22 cellular contexts compared by ENCODE assay signal in genomic region chr3:52119056-52119455, GRCh38. TPM values are rescaled to one million over a fixed set of nuclear protein-coding genes. Genes with fewer than 3 reads are reported as not detected.
DNase-seq lines count a peak whose midpoint lies in the region; ATAC-seq and TF ChIP-seq lines count a peak whose summit lies in the region.
"Had no signal": no experiment of that assay in that cellular context is flagged by ENCODE, and none has a peak within 500 bp of the region (broad histone marks: within the 10 kb centered on the region; RNA-seq: fewer than 3 reads in every experiment).

No MANE protein-coding gene starts in this region.

- no peak overlapping the region for H3K4me3 Mint-ChIP-seq in activated T-helper 2 cell treated with anti-CD3 and anti-CD28 coated beads, Interferon-gamma antibody, Interleukin-2, Interleukin-4, amounts not matched to agents 10 μg/mL and 5 μg/mL and 100 μg/mL, durations not matched to agents 14 hours and 24 hours and 36 hours (ENCODE audit: low read depth)
- H3K4me3 Mint-ChIP-seq: activated B cell treated with CpG ODN at 0.5 μM for 24 hours; CD8-positive, alpha-beta T cell had no signal

- peaks cover 18% of the 10 kb centered on the region for H3K36me3 Mint-ChIP-seq in activated T-helper 2 cell treated with anti-CD3 and anti-CD28 coated beads, Interferon-gamma antibody, Interleukin-2, Interleukin-4, amounts not matched to agents 10 μg/mL and 5 μg/mL and 100 μg/mL, durations not matched to agents 14 hours and 24 hours and 36 hours (ENCODE audit: low read depth)
- H3K36me3 Mint-ChIP-seq: CD8-positive, alpha-beta T cell had no signal

- ATAC-seq in GM21367 (IDR thresholded peaks at IDR 0.05; ENCODE audit: unreplicated experiment) = no peak
- ATAC-seq: CD8-positive, alpha-beta T cell; GM12878 had no signal

- CTCF ChIA-PET in HEK293 (lab: Yijun Ruan, JAX) = interaction anchor here (0.6 to 5.0 kb wide), 7 partner anchors 13 to 328 kb away, joined by 3 to 62 read pairs (median 4); partner anchors contain the start of gene DUSP7

- H3K27me3 Mint-ChIP-seq in activated T-helper 2 cell treated with anti-CD3 and anti-CD28 coated beads, Interferon-gamma antibody, Interleukin-2, Interleukin-4, amounts not matched to agents 10 μg/mL and 5 μg/mL and 100 μg/mL, durations not matched to agents 14 hours and 24 hours and 36 hours (ENCODE audit: low read depth) = no peaks in the 10 kb centered on the region
- H3K27me3 Mint-ChIP-seq: activated B cell treated with CpG ODN at 0.5 μM for 24 hours had no signal

- peak overlapping the region; percentile 95 for H3K4me2 ChIP-seq in BLaER1
- H3K4me2 ChIP-seq: PC-9 had no signal

- H3K9me3 Mint-ChIP-seq in activated T-helper 2 cell treated with anti-CD3 and anti-CD28 coated beads, Interferon-gamma antibody, Interleukin-2, Interleukin-4, amounts not matched to agents 10 μg/mL and 5 μg/mL and 100 μg/mL, durations not matched to agents 14 hours and 24 hours and 36 hours = no peaks in the 10 kb centered on the region
- H3K9me3 Mint-ChIP-seq: activated B cell treated with CpG ODN at 0.5 μM for 24 hours; CD8-positive, alpha-beta T cell had no signal

- no peak overlapping the region for H3K9ac ChIP-seq in BLaER1

- no peak for TF ChIP-seq CTCF in HEK293 (tag by site-specific recombination; IDR thresholded peaks at IDR 0.05)

- POLR2A ChIA-PET in HEK293 (lab: Yijun Ruan, JAX) = no interaction called here

- DNase-seq in iPS-NIHi7 (ENCODE audit: extremely low spot score) = peak; percentile 36
- DNase-seq in occipital lobe (lab: John Stamatoyannopoulos, UW) = peak; percentile 61
- DNase-seq in activated T-helper 2 cell treated with anti-CD3 and anti-CD28 coated beads, Interferon-gamma antibody, Interleukin-2, Interleukin-4, amounts not matched to agents 10 μg/mL and 5 μg/mL and 100 μg/mL, durations not matched to agents 14 hours and 24 hours and 36 hours (ENCODE audit: low spot score) = no peak
- DNase-seq in NCI-H774 (lab: John Stamatoyannopoulos, UW) = no peak
- DNase-seq in activated naive CD4-positive, alpha-beta T cell treated with Interleukin-2 at 50 U/mL for 16 hours = no peak
- DNase-seq: activated B cell treated with CpG ODN at 0.5 μM for 24 hours; activated CD4-positive, alpha-beta T cell treated with anti-CD3 and anti-CD28 coated beads, Interleukin-2, amount 50 U/mL, for 48 hours; activated effector memory CD4-positive, alpha-beta T cell treated with anti-CD3 and anti-CD28 coated beads, Interleukin-2, amount 50 U/mL, for 16 hours; CD8-positive, alpha-beta T cell; foreskin fibroblast; midbrain; MM.1S; NCI-H146; NCI-H226; PC-9; retina had no signal

- H3K4me1 ChIP-seq in BLaER1 (peaks cover 79% of the 10 kb centered on the region), HEK293 (ENCODE audit: control insufficient read depth, insufficient read depth, low read length) (no peaks in the 10 kb centered on the region)

- no peak overlapping the region for H3K27ac Mint-ChIP-seq in activated T-helper 2 cell treated with anti-CD3 and anti-CD28 coated beads, Interferon-gamma antibody, Interleukin-2, Interleukin-4, amounts not matched to agents 10 μg/mL and 5 μg/mL and 100 μg/mL, durations not matched to agents 14 hours and 24 hours and 36 hours
- H3K27ac Mint-ChIP-seq: activated B cell treated with CpG ODN at 0.5 μM for 24 hours; CD8-positive, alpha-beta T cell had no signal

- H3K4me1 Mint-ChIP-seq in activated T-helper 2 cell treated with anti-CD3 and anti-CD28 coated beads, Interferon-gamma antibody, Interleukin-2, Interleukin-4, amounts not matched to agents 10 μg/mL and 5 μg/mL and 100 μg/mL, durations not matched to agents 14 hours and 24 hours and 36 hours (ENCODE audit: low read depth) = peaks cover 7% of the 10 kb centered on the region

- H3K9me3 ChIP-seq in BLaER1 (no peaks in the 10 kb centered on the region), HEK293 (ENCODE audit: control insufficient read depth, insufficient read depth, low read depth, low read length) (no peaks in the 10 kb centered on the region)
- H3K9me3 ChIP-seq: suprapubic skin had no signal

- H3K27me3 ChIP-seq in BLaER1 = no peaks in the 10 kb centered on the region
- H3K27me3 ChIP-seq: suprapubic skin had no signal

- intact Hi-C loops in activated T-helper 2 cell treated with anti-CD3 and anti-CD28 coated beads, Interferon-gamma antibody, Interleukin-2, Interleukin-4, amounts not matched to agents 10 μg/mL and 5 μg/mL and 100 μg/mL, durations not matched to agents 14 hours and 24 hours and 36 hours (cut with micrococcal nuclease) = no loop called here

- H3K36me3 ChIP-seq in BLaER1 (peaks cover 62% of the 10 kb centered on the region), HEK293 (ENCODE audit: control insufficient read depth in 2 of 2, insufficient read depth in 1 of 2, low read length in 2 of 2) (peaks cover 0 to 67% of the 10 kb centered on the region in 2 experiments; a peak in 1 of 3 replicates)
- H3K36me3 ChIP-seq: suprapubic skin had no signal

- H3K27ac ChIP-seq in BLaER1 = peak overlapping the region; percentile 90
- H3K27ac ChIP-seq in HEK293 (ENCODE audit: extremely low read depth, low read depth, low read length) = no peak overlapping the region
- H3K27ac ChIP-seq: epithelial cell of prostate, PC-9, suprapubic skin had no signal

- H4K20me1 ChIP-seq in BLaER1 = no peaks in the 10 kb centered on the region

- no peak overlapping the region for H3K4me3 ChIP-seq in BLaER1
- H3K4me3 ChIP-seq in HEK293 (ENCODE audit: low read depth, low read length) = no peak overlapping the region
- H3K4me3 ChIP-seq: GM12878, PC-9, suprapubic skin had no signal

TF ChIP-seq in HEK293, 187 proteins besides CTCF, POLR2A, EP300 and RAD21:
- TF ChIP-seq EGR2 (tag by site-specific recombination; IDR thresholded peaks at IDR 0.05; ENCODE audit: low read depth) (peak; percentile 78), ZFHX2 (tag by site-specific recombination; conservative IDR thresholded peaks at IDR 0.05) (peak; percentile 32), ZNF302 (tag by site-specific recombination; IDR thresholded peaks at IDR 0.05; ENCODE audit: low read depth) (no peak), ZNF473 (tag by site-specific recombination; IDR thresholded peaks at IDR 0.05) (no peak), ZNF341 (tag by site-specific recombination; IDR thresholded peaks at IDR 0.05; ENCODE audit: low read depth) (peak; percentile 56), HIC1 (tag by site-specific recombination; IDR thresholded peaks at IDR 0.05) (no peak), PBX3 (CRISPR knock-in tag; IDR thresholded peaks at IDR 0.05) (no peak), ZNF138 (tag by site-specific recombination; IDR thresholded peaks at IDR 0.05; ENCODE audit: borderline replicate concordance) (no peak), INSM2 (tag by site-specific recombination; IDR thresholded peaks at IDR 0.05) (no peak), MYNN (tag by site-specific recombination; IDR thresholded peaks at IDR 0.05; ENCODE audit: borderline replicate concordance) (no peak), ZNF658 (tag by site-specific recombination; IDR thresholded peaks at IDR 0.05) (no peak)

RNA-seq across cellular contexts. Expression of gene POC1A, which starts 35.2 kb away (rescaled TPM):
- 3.1 TPM for total RNA-seq in occipital lobe
- total RNA-seq in activated T-helper 2 cell treated with anti-CD3 and anti-CD28 coated beads, Interferon-gamma antibody, Interleukin-2, Interleukin-4, amounts not matched to agents 10 μg/mL and 5 μg/mL and 100 μg/mL, durations not matched to agents 14 hours and 24 hours and 36 hours = 20.4 and 22.2 TPM in 2 replicates

Comparison
In these comparisons a context has a peak if more than half of its experiments do, and no peak if none do; other contexts are left out.
1. DNase-seq: peak in iPS-NIHi7 (single experiment) and occipital lobe (single experiment); none in activated T-helper 2 cell treated with anti-CD3 and anti-CD28 coated beads, Interferon-gamma antibody, Interleukin-2, Interleukin-4, amounts not matched to agents 10 μg/mL and 5 μg/mL and 100 μg/mL, durations not matched to agents 14 hours and 24 hours and 36 hours (single experiment), NCI-H774 (single experiment) and activated naive CD4-positive, alpha-beta T cell treated with Interleukin-2 at 50 U/mL for 16 hours (single experiment).